8 cellular contexts compared by ENCODE assay signal in the genomic region with DNA sequence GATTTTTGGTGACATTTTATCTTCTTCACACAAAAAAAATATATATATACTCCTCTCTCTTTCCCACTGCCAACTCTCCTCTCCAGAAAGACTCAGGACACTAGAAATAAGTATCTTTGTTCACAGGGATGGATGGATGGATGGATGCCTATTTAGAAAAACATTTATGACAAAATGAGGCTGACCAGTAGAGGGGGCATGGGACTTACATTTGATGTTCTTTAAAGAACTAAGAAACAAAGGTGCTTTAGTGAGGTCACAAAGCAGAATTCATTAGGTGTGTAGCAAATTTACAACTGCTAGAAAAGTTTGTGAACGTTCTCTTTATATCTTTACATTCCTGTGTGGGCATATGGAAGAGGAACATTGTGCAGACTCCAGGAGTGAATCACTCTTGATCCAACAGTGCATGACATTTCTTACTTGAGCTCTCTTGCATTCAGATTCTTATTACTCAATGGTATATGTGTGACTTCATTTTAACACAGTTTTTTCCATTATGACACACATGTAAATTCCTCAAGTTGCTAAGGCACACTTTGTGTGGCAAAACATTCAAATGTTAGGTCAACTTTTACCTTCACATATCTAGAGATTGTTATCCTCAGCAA. TPM values are rescaled to one million over a fixed set of nuclear protein-coding genes. Genes with fewer than 3 reads are reported as not detected.
A peak's percentile ranks its signal among the peaks of the same experiment; 100 is the strongest.
DNase-seq lines count a peak whose midpoint lies in the region; ATAC-seq and TF ChIP-seq lines count a peak whose summit lies in the region.

No MANE protein-coding gene starts in this region.

- peak in 4 of 8 donors; percentile 27 to 57 (median 44) for ATAC-seq in heart right ventricle
- ATAC-seq in HG02970 (IDR thresholded peaks at IDR 0.05; ENCODE audit: low FRiP score, unreplicated experiment) = no peak

- H3K4me1 ChIP-seq in HEK293 (ENCODE audit: control insufficient read depth, insufficient read depth, low read length) (no peaks in the 10 kb centered on the region), heart right ventricle (no peaks in the 10 kb centered on the region)

- POLR2A ChIA-PET in HEK293 (lab: Yijun Ruan, JAX) = no interaction called here

- DNase-seq in D341Med (ENCODE audit: low spot score) (peak; percentile 43), NCI-H69 (lab: John Stamatoyannopoulos, UW) (peak; percentile 78), heart right ventricle (peak in 1 of 2 donors; percentile 50), GM03348 (ENCODE audit: low spot score) (no peak)
- peak; percentile 69 for DNase-seq in activated naive CD4-positive, alpha-beta T cell treated with anti-CD3 and anti-CD28 coated beads for 36 hours
- peak; percentile 46 for DNase-seq in stimulated activated CD8-positive, alpha-beta memory T cell treated with anti-CD3 and anti-CD28 coated beads, Interleukin-12 subunit alpha, Interleukin-12 subunit beta, amount 100 ng/mL, for 1 hour (ENCODE audit: low read depth)

- H3K27ac ChIP-seq in HEK293 (ENCODE audit: extremely low read depth, low read depth, low read length) (no peak overlapping the region), heart right ventricle (no peak overlapping the region)

- H3K4me3 ChIP-seq in HEK293 (ENCODE audit: low read depth, low read length) (no peak overlapping the region), heart right ventricle (no peak overlapping the region)

- H3K9me3 ChIP-seq in HEK293 (ENCODE audit: control insufficient read depth, insufficient read depth, low read depth, low read length) = no peaks in the 10 kb centered on the region
- H3K9me3 ChIP-seq in heart right ventricle = peaks cover 0 to 3% (median 0%) of the 10 kb centered on the region in 11 donors

- H3K36me3 Mint-ChIP-seq in activated naive CD4-positive, alpha-beta T cell treated with anti-CD3 and anti-CD28 coated beads for 36 hours (ENCODE audit: low read depth) = no peaks in the 10 kb centered on the region

- no peaks in the 10 kb centered on the region for H3K4me1 Mint-ChIP-seq in activated naive CD4-positive, alpha-beta T cell treated with anti-CD3 and anti-CD28 coated beads for 36 hours (ENCODE audit: low read depth)

- no peak overlapping the region for H3K4me3 Mint-ChIP-seq in activated naive CD4-positive, alpha-beta T cell treated with anti-CD3 and anti-CD28 coated beads for 36 hours

- peaks cover 2% of the 10 kb centered on the region for H3K27me3 Mint-ChIP-seq in activated naive CD4-positive, alpha-beta T cell treated with anti-CD3 and anti-CD28 coated beads for 36 hours (ENCODE audit: low read depth)

- no peaks in the 10 kb centered on the region for H3K36me3 ChIP-seq in HEK293 (ENCODE audit: control insufficient read depth in 2 of 2, insufficient read depth in 1 of 2, low read length in 2 of 2)
- no peaks in the 10 kb centered on the region for H3K36me3 ChIP-seq in heart right ventricle

- intact Hi-C loops in activated naive CD4-positive, alpha-beta T cell treated with anti-CD3 and anti-CD28 coated beads for 36 hours (cut with micrococcal nuclease) = loop anchor here (1.0 to 2.0 kb wide), 3 partner anchors 22 to 255 kb away; no protein-coding TSS in a partner anchor
- intact Hi-C loops in heart right ventricle (cut with DNase I) = loop anchor here in 7 of 10 donors (1.0 to 5.0 kb wide), 5 partner anchors 190 to 256 kb away; no protein-coding TSS in a partner anchor

- H3K27ac Mint-ChIP-seq in activated naive CD4-positive, alpha-beta T cell treated with anti-CD3 and anti-CD28 coated beads for 36 hours = no peak overlapping the region

- H3K9me3 Mint-ChIP-seq in activated naive CD4-positive, alpha-beta T cell treated with anti-CD3 and anti-CD28 coated beads for 36 hours = no peaks in the 10 kb centered on the region

- WGBS in heart right ventricle, 2 donors = 8 to 9% methylated on average over 1 of the region's 1 CpG

- H3K27me3 ChIP-seq in heart right ventricle = no peaks in the 10 kb centered on the region

- CTCF ChIA-PET in HEK293 (lab: Yijun Ruan, JAX) = interaction anchor here (0.5 to 3.7 kb wide), 28 partner anchors 9 to 407 kb away, joined by 3 to 38 read pairs (median 4); a partner anchor contains a TSS
- CTCF ChIA-PET in activated naive CD4-positive, alpha-beta T cell treated with anti-CD3 and anti-CD28 coated beads for 36 hours (lab: Charles Lee) = interaction anchor here (0.6 to 3.1 kb wide), 20 partner anchors 11 to 285 kb away, joined by 3 to 43 read pairs (median 3); a partner anchor contains a TSS

- TF ChIP-seq CTCF in HEK293 (tag by site-specific recombination; IDR thresholded peaks at IDR 0.05) (no peak), heart right ventricle (IDR thresholded peaks at IDR 0.05) (peak; percentile 21 to 73 (median 62))

TF ChIP-seq in HEK293, 187 proteins besides CTCF, POLR2A, EP300 and RAD21:
- peak; percentile 50 for TF ChIP-seq ZNF654 (tag by site-specific recombination; IDR thresholded peaks at IDR 0.05; ENCODE audit: low read depth)
- no peak for TF ChIP-seq ZNF596 (tag by site-specific recombination; IDR thresholded peaks at IDR 0.05)

RNA-seq across cellular contexts. Expression of a gene that starts 15.8 kb away (rescaled TPM):
- total RNA-seq in activated naive CD4-positive, alpha-beta T cell treated with anti-CD3 and anti-CD28 coated beads for 36 hours = 1 to 10 TPM; 3.5 to 3.8 TPM
- 10 to 100 TPM; 17.3 to 41.6 (median 30.8) TPM for total RNA-seq in heart right ventricle
- 10 to 100 TPM in 1 of 2 donors, 1 to 10 TPM in 1; 4.1 to 11.7 TPM for polyA plus RNA-seq in heart right ventricle

RNA-seq across cellular contexts. Expression of a gene that starts 45.9 kb away (rescaled TPM):
- total RNA-seq in activated naive CD4-positive, alpha-beta T cell treated with anti-CD3 and anti-CD28 coated beads for 36 hours = 1 to 10 TPM; 3.5 to 4.1 TPM
- total RNA-seq in heart right ventricle = 1 to 10 TPM; 1.8 to 4.9 (median 4.0) TPM
- polyA plus RNA-seq in heart right ventricle = 1 to 10 TPM; 1.6 to 4.4 TPM
